Comparison of ENCODE assay signal across 27 cellular contexts in the genomic region with DNA sequence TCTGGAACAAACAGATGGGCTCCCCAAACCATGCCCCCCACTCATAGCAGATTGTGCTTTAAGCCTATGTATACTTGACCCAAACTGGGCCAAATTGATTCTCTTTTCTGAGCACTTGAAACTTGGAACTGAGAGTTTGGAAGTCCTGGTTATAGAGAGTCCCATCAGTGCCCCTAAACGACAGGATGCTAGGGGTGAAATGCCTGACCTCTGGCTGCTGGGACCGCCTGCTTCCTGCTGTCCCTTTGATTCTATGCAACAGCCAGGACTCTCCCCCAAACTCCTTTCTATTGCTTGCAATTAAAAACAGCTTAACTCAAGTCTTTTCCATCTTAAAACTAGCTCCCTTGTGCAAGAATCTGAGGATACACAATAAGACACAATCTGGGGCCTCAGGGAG. TPM values are rescaled to one million over a fixed set of nuclear protein-coding genes. Genes with fewer than 3 reads are reported as not detected.
A peak's percentile ranks its signal among the peaks of the same experiment; 100 is the strongest.
DNase-seq lines count a peak whose midpoint lies in the region; ATAC-seq, FAIRE-seq and TF ChIP-seq lines count a peak whose summit lies in the region.
"Had no signal": no experiment of that assay in that cellular context is flagged by ENCODE, and none has a peak within 500 bp of the region (broad histone marks: within the 10 kb centered on the region; RNA-seq: fewer than 3 reads in every experiment).

No MANE protein-coding gene starts in this region.

- H4K20me1 ChIP-seq in HepG2 (ENCODE audit: insufficient read depth, low read length): no peaks in the 10 kb centered on the region
- H4K20me1 ChIP-seq: BLaER1 had no signal

- H3K4me2 ChIP-seq in HepG2 (ENCODE audit: low read depth, low read length): no peak overlapping the region
- H3K4me2 ChIP-seq: BLaER1 had no signal

- FAIRE-seq in HepG2 (lab: Jason Lieb, UNC) (no peak), kidney (lab: Jason Lieb, UNC) (no peak)
- FAIRE-seq: GM12892, GM18507 had no signal

- intact Hi-C loops in HepG2 (cut with micrococcal nuclease; ENCODE audit: unreplicated experiment) (no loop called here), kidney (cut with DNase I) (no loop called here), posterior vena cava (cut with DNase I) (no loop called here)

- no peak overlapping the region for H2AFZ ChIP-seq in HepG2 (ENCODE audit: low read length)
- H2AFZ ChIP-seq: GM23248 had no signal

- no peaks in the 10 kb centered on the region for H3K79me2 ChIP-seq in HepG2 (ENCODE audit: insufficient read depth, low read length)

- in situ Hi-C loops in HepG2 (cut with HindIII; ENCODE audit: extremely low pct_ligation_motif_present, low pct_unique_long_range_greater_than_20kb): no loop called here

- H3K27ac ChIP-seq in liver (ENCODE audit: low read depth in 1 of 2, low read length in 2 of 2) (no peak overlapping the region), HepG2 (ENCODE audit: extremely low read length, insufficient read depth, low read length) (no peak overlapping the region), kidney (ENCODE audit: low read depth in 2 of 2, low read length in 2 of 2) (no peak overlapping the region)
- H3K27ac ChIP-seq: BLaER1, GM23248, HL-60 had no signal

- H3K4me1 ChIP-seq in liver (ENCODE audit: control insufficient read depth in 4 of 4, insufficient read depth in 4 of 4, low read length in 3 of 4) (peaks cover 21 to 78% (median 49%) of the 10 kb centered on the region in 4 donors), HepG2 (ENCODE audit: insufficient read depth, low read length) (peaks cover 97% of the 10 kb centered on the region), kidney (ENCODE audit: control insufficient read depth in 1 of 2, insufficient read depth in 1 of 2, low read depth in 1 of 2, low read length in 2 of 2) (peaks cover 19 to 24% of the 10 kb centered on the region in 2 donors)

- no peak for TF ChIP-seq CTCF in liver (IDR thresholded peaks at IDR 0.05; ENCODE audit: low read depth, low read length, missing input control)
- no peak for TF ChIP-seq CTCF in HepG2 (CRISPR knock-in tag; IDR thresholded peaks at IDR 0.05)
- TF ChIP-seq CTCF in kidney (IDR thresholded peaks at IDR 0.05; ENCODE audit: borderline replicate concordance, extremely low read depth, insufficient read depth): no peak

- BruUV-seq in HepG2 (replicated peaks; lab: Mats Ljungman, UMichigan): no TSS peak

- H3K4me3 ChIP-seq in liver (ENCODE audit: low read depth in 1 of 3, low read length in 3 of 3) (no peak overlapping the region), HepG2 (replicated peaks in 1 of 3; ENCODE audit: insufficient read depth in 1 of 3, low read depth in 2 of 3, low read length in 3 of 3) (no peak overlapping the region), kidney (ENCODE audit: low read length in 2 of 2) (no peak overlapping the region)
- H3K4me3 ChIP-seq: BLaER1, GM23248 had no signal

- DNase-seq in HepG2 (ENCODE audit: low spot score) (no peak), kidney (peak; percentile 4), posterior vena cava (ENCODE audit: low spot score) (peak; percentile 12), RPMI8226 (no peak), ureter (ENCODE audit: low spot score) (no peak)
- no peak for DNase-seq in activated CD4-positive, alpha-beta T cell treated with anti-CD3 and anti-CD28 coated beads, Interleukin-2, amount 50 U/mL, for 1 hour
- DNase-seq: 8988T; CD4-positive, alpha-beta memory T cell; DMS153; DMS79; GDM1; GM23248; H7; HFFc6; IMR-90 had no signal

- H3K36me3 ChIP-seq in liver (ENCODE audit: control insufficient read depth in 4 of 4, insufficient read depth in 3 of 4, low read depth in 1 of 4, low read length in 3 of 4) (no peaks in the 10 kb centered on the region), HepG2 (replicated peaks in 1 of 2; ENCODE audit: control insufficient read depth in 1 of 2, insufficient read depth in 2 of 2, low read length in 2 of 2) (no peaks in the 10 kb centered on the region), kidney (ENCODE audit: control insufficient read depth in 1 of 2, insufficient read depth in 2 of 2, low read length in 2 of 2) (no peaks in the 10 kb centered on the region)
- H3K36me3 ChIP-seq: BLaER1 had no signal

- no peak overlapping the region for H3K9ac ChIP-seq in liver (ENCODE audit: low read depth in 1 of 2, low read length in 2 of 2)
- H3K9ac ChIP-seq in HepG2 (ENCODE audit: insufficient read depth, low read depth, low read length): no peak overlapping the region
- H3K9ac ChIP-seq in kidney (ENCODE audit: low read length in 2 of 2): no peak overlapping the region
- H3K9ac ChIP-seq: BLaER1, GM23248 had no signal

- H3K9me3 ChIP-seq in liver (ENCODE audit: control insufficient read depth in 4 of 4, low read length in 3 of 4) (no peaks in the 10 kb centered on the region), HepG2 (ENCODE audit: low read length) (no peaks in the 10 kb centered on the region), kidney (ENCODE audit: control insufficient read depth in 1 of 2, low read length in 2 of 2) (no peaks in the 10 kb centered on the region)
- H3K9me3 ChIP-seq: BLaER1 had no signal

- TF ChIP-seq RAD21 in liver (IDR thresholded peaks at IDR 0.05) (no peak), HepG2 (CRISPR knock-in tag; IDR thresholded peaks at IDR 0.05) (no peak)

- WGBS in liver: 75% methylated on average over 2 of the region's 2 CpGs
- WGBS in HepG2 (ENCODE audit: low lambda C conversion rate): 38% methylated on average over 2 of the region's 2 CpGs

- CTCF ChIA-PET in HepG2 (lab: Yijun Ruan, JAX; ENCODE audit: low intra/inter-chr PET ratio, low total read pairs): no interaction called here

- POLR2A ChIA-PET in HepG2 (lab: Yijun Ruan, JAX): interaction anchor here (1.4 kb wide), 1 partner anchor 68 kb away, joined by 7 read pairs; no protein-coding TSS in a partner anchor

- H3K27me3 ChIP-seq in liver (ENCODE audit: control insufficient read depth in 4 of 4, insufficient read depth in 4 of 4, low read length in 3 of 4): no peaks in the 10 kb centered on the region
- no peaks in the 10 kb centered on the region for H3K27me3 ChIP-seq in HepG2 (ENCODE audit: control insufficient read depth in 1 of 2, insufficient read depth in 2 of 2, low read length in 2 of 2)
- H3K27me3 ChIP-seq: BLaER1 had no signal

- ATAC-seq in HepG2: no peak
- no peak for ATAC-seq in GM21360 (IDR thresholded peaks at IDR 0.05; ENCODE audit: unreplicated experiment)
- ATAC-seq: HCT116 had no signal

- no peak for TF ChIP-seq EP300 in HepG2 (IDR thresholded peaks at IDR 0.05; ENCODE audit: low read depth in 2 of 2, low read length in 2 of 2)
- no peak for TF ChIP-seq EP300 in HepG2 (CRISPR knock-in tag; IDR thresholded peaks at IDR 0.05; ENCODE audit: borderline replicate concordance)

- no peak for TF ChIP-seq POLR2A in HepG2 (IDR thresholded peaks at IDR 0.05; ENCODE audit: insufficient read depth in 1 of 2, low read depth in 2 of 2, low read length in 2 of 2)

RNA-seq across cellular contexts. Expression of a gene that starts 4.7 kb away (rescaled TPM):
- 1 to 10 TPM in 1 of 2 donors, under 1 TPM in 1; 0.75 to 5.0 TPM for total RNA-seq in liver
- 1 to 10 TPM in 1 of 2 donors, under 1 TPM in 1; 0.80 to 1.7 TPM for polyA plus RNA-seq in liver
- 0.49 and 0.52 TPM in 2 replicates for total RNA-seq in HepG2 (2016; rRNA removed; fragmentation: Illumina TruSeq; extraction: Trizol)
- 0.44 TPM in 1 of 2 replicates, not detected in the other for total RNA-seq in HepG2 (2016; cell fraction: cytosol; rRNA removed; fragmentation: Illumina TruSeq; extraction: Trizol; ENCODE audit: low read depth)
- 0.52 and 0.54 TPM in 2 replicates for total RNA-seq in HepG2 (2016; cell fraction: insoluble cytoplasmic fraction; rRNA removed; fragmentation: Illumina TruSeq; extraction: Trizol)
- total RNA-seq in HepG2 (2016; cell fraction: membrane; rRNA removed; fragmentation: Illumina TruSeq; extraction: Trizol): 0.45 and 0.71 TPM in 2 replicates
- total RNA-seq in HepG2 (2016; cell fraction: nucleus; rRNA removed; fragmentation: Illumina TruSeq; extraction: Trizol): 0.87 TPM in 1 of 2 replicates, not detected in the other
- 5.1 and 7.1 TPM in 2 replicates for polyA plus RNA-seq in HepG2 (2011; rRNA removed)
- polyA plus RNA-seq in HepG2 (2011; cell fraction: cytosol; rRNA removed): 4.7 and 8.4 TPM in 2 replicates
- 0.98 and 2.3 TPM in 2 replicates for polyA plus RNA-seq in HepG2 (2011; cell fraction: nucleus; rRNA removed)
- 4.4 and 6.7 TPM in 2 replicates for polyA plus RNA-seq in HepG2 (2012)
- 0.37 and 0.51 TPM in 2 replicates for polyA plus RNA-seq in HepG2 (2016; cell fraction: cytosol; fragmentation: Illumina TruSeq; extraction: Trizol; ENCODE audit: low read depth)
- 0.97 and 1.6 TPM in 2 replicates for polyA plus RNA-seq in HepG2 (2016; cell fraction: insoluble cytoplasmic fraction; fragmentation: Illumina TruSeq; extraction: Trizol; ENCODE audit: low read depth)
- 0.76 and 0.95 TPM in 2 replicates for polyA plus RNA-seq in HepG2 (2016; cell fraction: membrane; fragmentation: Illumina TruSeq; extraction: Trizol; ENCODE audit: low read depth)
- 0.73 and 0.75 TPM in 2 replicates for polyA plus RNA-seq in HepG2 (2016; cell fraction: nucleus; fragmentation: Illumina TruSeq; extraction: Trizol; ENCODE audit: insufficient read depth, low read depth)
- polyA minus RNA-seq in HepG2 (2011; rRNA and poly(A)+ RNA removed; ENCODE audit: low replicate concordance): 2.2 TPM in 1 of 2 replicates, not detected in the other
- 0.97 and 1.5 TPM in 2 replicates for polyA minus RNA-seq in HepG2 (2011; cell fraction: cytosol; rRNA and poly(A)+ RNA removed)
- 1.4 TPM in 1 of 2 replicates, not detected in the other for polyA minus RNA-seq in HepG2 (2011; cell fraction: nucleus; rRNA and poly(A)+ RNA removed)
- 21.1 TPM for total RNA-seq in kidney
- polyA plus RNA-seq in kidney (ENCODE audit: insufficient read depth, low read depth, low replicate concordance): 33.3 TPM
- not detected for total RNA-seq in posterior vena cava
- 12.0 TPM for total RNA-seq in ureter
- total RNA-seq: A673; CD4-positive, alpha-beta memory T cell; Daoy; GM23248; HFFc6; HT1080; IMR-90 had no signal
- polyA plus RNA-seq: AG04450; CD14-positive monocyte; CD4-positive, alpha-beta memory T cell; GM23248; IMR-90 had no signal

RNA-seq across cellular contexts. Expression of a gene that starts 10.9 kb away (rescaled TPM):
- 1 to 10 TPM in 1 of 2 donors, under 1 TPM in 1; 0.61 to 1.0 TPM for total RNA-seq in liver
- polyA plus RNA-seq in liver: under 1 TPM; 0.21 to 0.76 TPM
- total RNA-seq in HepG2 (2016; rRNA removed; fragmentation: Illumina TruSeq; extraction: Trizol): not detected in 2 replicates
- not detected in 2 replicates for total RNA-seq in HepG2 (2016; cell fraction: cytosol; rRNA removed; fragmentation: Illumina TruSeq; extraction: Trizol; ENCODE audit: low read depth)
- not detected in 2 replicates for total RNA-seq in HepG2 (2016; cell fraction: insoluble cytoplasmic fraction; rRNA removed; fragmentation: Illumina TruSeq; extraction: Trizol)
- not detected in 2 replicates for total RNA-seq in HepG2 (2016; cell fraction: membrane; rRNA removed; fragmentation: Illumina TruSeq; extraction: Trizol)
- total RNA-seq in HepG2 (2016; cell fraction: nucleus; rRNA removed; fragmentation: Illumina TruSeq; extraction: Trizol): not detected in 2 replicates
- 0.03 TPM in 1 of 2 replicates, not detected in the other for polyA plus RNA-seq in HepG2 (2011; rRNA removed)
- 0.08 TPM in 2 replicates for polyA plus RNA-seq in HepG2 (2011; cell fraction: cytosol; rRNA removed)
- polyA plus RNA-seq in HepG2 (2011; cell fraction: nucleus; rRNA removed): 0.09 TPM in 1 of 2 replicates, not detected in the other
- polyA plus RNA-seq in HepG2 (2012): 0.07 TPM in 1 of 2 replicates, not detected in the other
- polyA plus RNA-seq in HepG2 (2016; cell fraction: cytosol; fragmentation: Illumina TruSeq; extraction: Trizol; ENCODE audit: low read depth): not detected in 2 replicates
- polyA plus RNA-seq in HepG2 (2016; cell fraction: insoluble cytoplasmic fraction; fragmentation: Illumina TruSeq; extraction: Trizol; ENCODE audit: low read depth): not detected in 2 replicates
- not detected in 2 replicates for polyA plus RNA-seq in HepG2 (2016; cell fraction: membrane; fragmentation: Illumina TruSeq; extraction: Trizol; ENCODE audit: low read depth)
- polyA plus RNA-seq in HepG2 (2016; cell fraction: nucleus; fragmentation: Illumina TruSeq; extraction: Trizol; ENCODE audit: insufficient read depth, low read depth): not detected in 2 replicates
- polyA minus RNA-seq in HepG2 (2011; rRNA and poly(A)+ RNA removed; ENCODE audit: low replicate concordance): 0.22 TPM in 1 of 2 replicates, not detected in the other
- polyA minus RNA-seq in HepG2 (2011; cell fraction: cytosol; rRNA and poly(A)+ RNA removed): not detected in 2 replicates
- not detected in 2 replicates for polyA minus RNA-seq in HepG2 (2011; cell fraction: nucleus; rRNA and poly(A)+ RNA removed)
- total RNA-seq in kidney: 17.5 TPM
- 22.0 TPM for polyA plus RNA-seq in kidney (ENCODE audit: insufficient read depth, low read depth, low replicate concordance)
- under 1 TPM in 1 of 2 donors, not detected in 1; 0.29 TPM for total RNA-seq in posterior vena cava
- total RNA-seq in ureter: 12.1 TPM
- total RNA-seq: A673; CD4-positive, alpha-beta memory T cell; Daoy; GM23248; HFFc6; HT1080 had no signal
- polyA plus RNA-seq: AG04450; CD14-positive monocyte; CD4-positive, alpha-beta memory T cell; GM23248 had no signal

RNA-seq across cellular contexts. Expression of a gene that starts 20.1 kb away (rescaled TPM):
- 10 to 100 TPM; 10.4 to 17.6 TPM for total RNA-seq in liver
- polyA plus RNA-seq in liver: 1 to 10 TPM; 3.6 to 7.3 TPM
- total RNA-seq in HepG2 (2016; rRNA removed; fragmentation: Illumina TruSeq; extraction: Trizol): 0.20 and 0.84 TPM in 2 replicates
- not detected in 2 replicates for total RNA-seq in HepG2 (2016; cell fraction: cytosol; rRNA removed; fragmentation: Illumina TruSeq; extraction: Trizol; ENCODE audit: low read depth)
- 0.30 and 0.76 TPM in 2 replicates for total RNA-seq in HepG2 (2016; cell fraction: insoluble cytoplasmic fraction; rRNA removed; fragmentation: Illumina TruSeq; extraction: Trizol)
- 0.10 and 0.19 TPM in 2 replicates for total RNA-seq in HepG2 (2016; cell fraction: membrane; rRNA removed; fragmentation: Illumina TruSeq; extraction: Trizol)
- 1.3 TPM in 2 replicates for total RNA-seq in HepG2 (2016; cell fraction: nucleus; rRNA removed; fragmentation: Illumina TruSeq; extraction: Trizol)
- 0.58 and 2.5 TPM in 2 replicates for polyA plus RNA-seq in HepG2 (2011; rRNA removed)
- 0.72 and 1.1 TPM in 2 replicates for polyA plus RNA-seq in HepG2 (2011; cell fraction: cytosol; rRNA removed)
- polyA plus RNA-seq in HepG2 (2011; cell fraction: nucleus; rRNA removed): 2.4 and 4.2 TPM in 2 replicates
- polyA plus RNA-seq in HepG2 (2012): 0.35 and 1.3 TPM in 2 replicates
- polyA plus RNA-seq in HepG2 (2016; cell fraction: cytosol; fragmentation: Illumina TruSeq; extraction: Trizol; ENCODE audit: low read depth): 0.09 and 0.11 TPM in 2 replicates
- polyA plus RNA-seq in HepG2 (2016; cell fraction: insoluble cytoplasmic fraction; fragmentation: Illumina TruSeq; extraction: Trizol; ENCODE audit: low read depth): 0.36 and 0.49 TPM in 2 replicates
- 0.06 and 0.20 TPM in 2 replicates for polyA plus RNA-seq in HepG2 (2016; cell fraction: membrane; fragmentation: Illumina TruSeq; extraction: Trizol; ENCODE audit: low read depth)
- polyA plus RNA-seq in HepG2 (2016; cell fraction: nucleus; fragmentation: Illumina TruSeq; extraction: Trizol; ENCODE audit: insufficient read depth, low read depth): 0.96 and 1.3 TPM in 2 replicates
- 4.2 TPM in 1 of 2 replicates, not detected in the other for polyA minus RNA-seq in HepG2 (2011; rRNA and poly(A)+ RNA removed; ENCODE audit: low replicate concordance)
- polyA minus RNA-seq in HepG2 (2011; cell fraction: cytosol; rRNA and poly(A)+ RNA removed): 0.88 and 2.3 TPM in 2 replicates
- 0.75 and 0.77 TPM in 2 replicates for polyA minus RNA-seq in HepG2 (2011; cell fraction: nucleus; rRNA and poly(A)+ RNA removed)
- 46.3 TPM for total RNA-seq in kidney
- polyA plus RNA-seq in kidney (ENCODE audit: insufficient read depth, low read depth, low replicate concordance): 15.0 TPM
- 10 to 100 TPM; 32.5 to 46.6 TPM for total RNA-seq in posterior vena cava
- total RNA-seq in ureter: 21.4 TPM
- total RNA-seq: A673; CD4-positive, alpha-beta memory T cell; GM23248 had no signal
- polyA plus RNA-seq: CD14-positive monocyte; CD4-positive, alpha-beta memory T cell had no signal

RNA-seq across cellular contexts. Expression of a gene that starts 56.9 kb away (rescaled TPM):
- total RNA-seq in liver: 1 to 10 TPM in 1 of 2 donors, not detected in 1; 1.0 TPM
- polyA plus RNA-seq in liver: under 1 TPM in 1 of 2 donors, not detected in 1; 0.03 TPM
- not detected in 2 replicates for total RNA-seq in HepG2 (2016; rRNA removed; fragmentation: Illumina TruSeq; extraction: Trizol)
- 0.30 TPM in 1 of 2 replicates, not detected in the other for total RNA-seq in HepG2 (2016; cell fraction: cytosol; rRNA removed; fragmentation: Illumina TruSeq; extraction: Trizol; ENCODE audit: low read depth)
- not detected in 2 replicates for total RNA-seq in HepG2 (2016; cell fraction: insoluble cytoplasmic fraction; rRNA removed; fragmentation: Illumina TruSeq; extraction: Trizol)
- not detected in 2 replicates for total RNA-seq in HepG2 (2016; cell fraction: membrane; rRNA removed; fragmentation: Illumina TruSeq; extraction: Trizol)
- not detected in 2 replicates for total RNA-seq in HepG2 (2016; cell fraction: nucleus; rRNA removed; fragmentation: Illumina TruSeq; extraction: Trizol)
- not detected in 2 replicates for polyA plus RNA-seq in HepG2 (2011; rRNA removed)
- polyA plus RNA-seq in HepG2 (2011; cell fraction: cytosol; rRNA removed): not detected in 2 replicates
- not detected in 2 replicates for polyA plus RNA-seq in HepG2 (2011; cell fraction: nucleus; rRNA removed)
- polyA plus RNA-seq in HepG2 (2012): not detected in 2 replicates
- not detected in 2 replicates for polyA plus RNA-seq in HepG2 (2016; cell fraction: cytosol; fragmentation: Illumina TruSeq; extraction: Trizol; ENCODE audit: low read depth)
- 0.12 TPM in 1 of 2 replicates, not detected in the other for polyA plus RNA-seq in HepG2 (2016; cell fraction: insoluble cytoplasmic fraction; fragmentation: Illumina TruSeq; extraction: Trizol; ENCODE audit: low read depth)
- polyA plus RNA-seq in HepG2 (2016; cell fraction: membrane; fragmentation: Illumina TruSeq; extraction: Trizol; ENCODE audit: low read depth): not detected in 2 replicates
- not detected in 2 replicates for polyA plus RNA-seq in HepG2 (2016; cell fraction: nucleus; fragmentation: Illumina TruSeq; extraction: Trizol; ENCODE audit: insufficient read depth, low read depth)
- polyA minus RNA-seq in HepG2 (2011; rRNA and poly(A)+ RNA removed; ENCODE audit: low replicate concordance): 0.54 TPM in 1 of 2 replicates, not detected in the other
- not detected in 2 replicates for polyA minus RNA-seq in HepG2 (2011; cell fraction: cytosol; rRNA and poly(A)+ RNA removed)
- not detected in 2 replicates for polyA minus RNA-seq in HepG2 (2011; cell fraction: nucleus; rRNA and poly(A)+ RNA removed)
- total RNA-seq in kidney: 0.25 TPM
- polyA plus RNA-seq in kidney (ENCODE audit: insufficient read depth, low read depth, low replicate concordance): not detected
- total RNA-seq in posterior vena cava: under 1 TPM in 1 of 2 donors, not detected in 1; 0.90 TPM
- 0.55 TPM for total RNA-seq in ureter
- total RNA-seq: A673; CD4-positive, alpha-beta memory T cell; GM23248; H7; HFFc6; HT1080; IMR-90 had no signal
- polyA plus RNA-seq: AG04450; CD14-positive monocyte; CD4-positive, alpha-beta memory T cell; GM23248 had no signal

Comparison
In these comparisons a context has a peak if more than half of its experiments do, and no peak if none do; other contexts are left out.
1. DNase-seq: peak in kidney (single experiment) and posterior vena cava (single experiment); none in HepG2 (single experiment), RPMI8226 (single experiment), ureter (single experiment) and activated CD4-positive, alpha-beta T cell treated with anti-CD3 and anti-CD28 coated beads, Interleukin-2, amount 50 U/mL, for 1 hour (single experiment).